19 cellular contexts compared by ENCODE assay signal in genomic region chr9:87087197-87087596, GRCh38.
"Had no signal": no experiment of that assay in that cellular context is flagged by ENCODE, and none has a peak within 500 bp of the region (broad histone marks: within the 10 kb centered on the region; RNA-seq: fewer than 3 reads in every experiment).

No MANE protein-coding gene starts in this region.

- H3K4me3 ChIP-seq: colonic mucosa, esophagus muscularis mucosa, gastrocnemius medialis, heart right ventricle, left lung, lower lobe of right lung had no signal

- H3K27me3 ChIP-seq: colonic mucosa, esophagus muscularis mucosa, gastrocnemius medialis, left lung had no signal

- H3K9me3 ChIP-seq: colonic mucosa, gastrocnemius medialis had no signal

- H3K27ac Mint-ChIP-seq: dendritic cell treated with granulocyte-macrophage colony-stimulating factor and Interleukin-4, amounts not matched to agents 40 ng/mL and 50 ng/mL, for 4 days; memory B cell had no signal

- ATAC-seq: gastrocnemius medialis, left cardiac atrium, left lung, lower lobe of right lung had no signal

- DNase-seq: colonic mucosa; cortex of kidney; effector CD4-positive, alpha-beta T cell; effector memory CD4-positive, alpha-beta T cell; foreskin fibroblast; gastrocnemius medialis; glutamatergic neuron; head of caudate nucleus; heart right ventricle; hippocampal formation; left cardiac atrium; left lung; left ventricle myocardium superior; lower lobe of right lung; mesendoderm; midbrain had no signal

- H3K4me3 Mint-ChIP-seq: dendritic cell treated with granulocyte-macrophage colony-stimulating factor and Interleukin-4, amounts not matched to agents 40 ng/mL and 50 ng/mL, for 4 days; memory B cell had no signal

- H3K36me3 ChIP-seq: colonic mucosa, esophagus muscularis mucosa, gastrocnemius medialis, heart right ventricle, left lung, lower lobe of right lung had no signal

- H3K4me1 Mint-ChIP-seq: memory B cell had no signal

- H3K36me3 Mint-ChIP-seq: memory B cell had no signal

- H3K27me3 Mint-ChIP-seq: dendritic cell treated with granulocyte-macrophage colony-stimulating factor and Interleukin-4, amounts not matched to agents 40 ng/mL and 50 ng/mL, for 4 days; memory B cell had no signal
